11 cellular contexts compared by ENCODE assay signal in the genomic region with DNA sequence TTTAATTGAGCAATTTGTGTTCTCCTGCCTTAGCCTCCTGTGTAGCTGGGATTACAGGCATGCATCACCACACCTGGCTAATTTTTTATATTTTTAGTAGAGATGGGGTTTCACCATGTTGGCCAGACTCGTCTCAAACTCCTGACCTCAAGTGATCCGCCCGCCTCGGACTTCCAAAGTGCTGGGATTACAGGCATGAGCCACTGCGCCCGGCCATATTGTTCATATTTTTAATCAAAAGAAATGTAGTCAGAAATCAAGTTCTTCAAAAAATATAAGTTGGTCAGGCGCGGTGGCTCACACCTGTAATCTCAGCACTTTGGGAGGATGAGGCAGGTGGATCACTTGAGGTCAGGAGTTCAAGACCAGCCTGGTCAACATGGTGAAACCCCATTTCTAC. TPM values are rescaled to one million over a fixed set of nuclear protein-coding genes. Genes with fewer than 3 reads are reported as not detected.
"Had no signal": no experiment of that assay in that cellular context is flagged by ENCODE, and none has a peak within 500 bp of the region (broad histone marks: within the 10 kb centered on the region; RNA-seq: fewer than 3 reads in every experiment).

No MANE protein-coding gene starts in this region.

RNA-seq across cellular contexts. Expression of a gene that starts 47.6 kb away (rescaled TPM):
- total RNA-seq: activated B cell treated with CpG ODN at 0.5 μM for 24 hours; activated CD4-positive, alpha-beta memory T cell treated with anti-CD3 and anti-CD28 coated beads for 36 hours; activated CD4-positive, alpha-beta memory T cell treated with anti-CD3 and anti-CD28 coated beads, Interleukin-2, amount 10 ng/mL, durations not matched to agents 7 days and 5 days; activated CD4-positive, alpha-beta T cell treated with anti-CD3 and anti-CD28 coated beads for 36 hours; activated CD4-positive, alpha-beta T cell treated with anti-CD3 and anti-CD28 coated beads, Interleukin-2, amount 10 ng/mL, durations not matched to agents 24 days and 14 days; activated CD4-positive, alpha-beta T cell treated with anti-CD3 and anti-CD28 coated beads, Interleukin-2, amount 10 ng/mL, durations not matched to agents 7 days and 5 days; activated CD8-positive, alpha-beta memory T cell treated with anti-CD3 and anti-CD28 coated beads for 36 hours; activated CD8-positive, alpha-beta memory T cell treated with anti-CD3 and anti-CD28 coated beads, Interleukin-2, amount 10 ng/mL, durations not matched to agents 7 days and 5 days; activated CD8-positive, alpha-beta T cell treated with anti-CD3 and anti-CD28 coated beads for 36 hours; activated CD8-positive, alpha-beta T cell treated with anti-CD3 and anti-CD28 coated beads, Interleukin-2, amount 10 ng/mL, durations not matched to agents 7 days and 5 days; T-helper 2 cell treated with Interferon-gamma antibody and Interleukin-4, amounts not matched to agents 100 ng/mL and 5 ng/mL, for 36 hours had no signal
